1 cellular context compared by ENCODE assay signal in the genomic region with DNA sequence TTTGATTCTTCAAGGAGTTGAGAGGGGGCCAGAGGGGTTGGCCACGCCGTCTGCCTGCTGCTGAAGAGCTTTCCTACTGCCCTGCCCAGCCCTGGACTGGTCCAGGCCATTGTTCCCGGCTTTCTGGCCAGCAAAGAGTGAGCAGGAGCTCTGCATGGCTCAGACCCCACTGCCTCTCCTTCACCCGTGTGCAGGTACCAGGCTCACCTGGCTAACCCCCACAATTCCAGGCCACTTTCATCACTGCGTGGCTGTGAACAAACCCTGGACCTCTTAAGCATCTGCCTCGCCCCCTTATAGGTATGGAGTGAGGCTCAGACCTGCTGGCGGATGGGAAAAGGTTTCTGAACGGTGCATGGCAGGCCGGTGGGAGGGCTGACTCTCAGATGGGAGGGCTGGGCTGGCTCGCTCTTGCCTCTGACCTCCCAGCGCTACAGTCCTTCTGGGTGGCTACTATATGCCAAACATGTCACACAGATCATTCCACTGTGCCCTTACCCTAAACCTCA.
TF ChIP-seq lines count a peak whose summit lies in the region.

No MANE protein-coding gene starts in this region.

TF ChIP-seq in H1, 55 proteins besides CTCF, POLR2A, EP300 and RAD21:
- TF ChIP-seq SP2 (IDR thresholded peaks at IDR 0.05; ENCODE audit: low read length), result no peak
- no peak for TF ChIP-seq CEBPB (IDR thresholded peaks at IDR 0.05; ENCODE audit: low read depth, low read length)
- TF ChIP-seq, protein P1, sequence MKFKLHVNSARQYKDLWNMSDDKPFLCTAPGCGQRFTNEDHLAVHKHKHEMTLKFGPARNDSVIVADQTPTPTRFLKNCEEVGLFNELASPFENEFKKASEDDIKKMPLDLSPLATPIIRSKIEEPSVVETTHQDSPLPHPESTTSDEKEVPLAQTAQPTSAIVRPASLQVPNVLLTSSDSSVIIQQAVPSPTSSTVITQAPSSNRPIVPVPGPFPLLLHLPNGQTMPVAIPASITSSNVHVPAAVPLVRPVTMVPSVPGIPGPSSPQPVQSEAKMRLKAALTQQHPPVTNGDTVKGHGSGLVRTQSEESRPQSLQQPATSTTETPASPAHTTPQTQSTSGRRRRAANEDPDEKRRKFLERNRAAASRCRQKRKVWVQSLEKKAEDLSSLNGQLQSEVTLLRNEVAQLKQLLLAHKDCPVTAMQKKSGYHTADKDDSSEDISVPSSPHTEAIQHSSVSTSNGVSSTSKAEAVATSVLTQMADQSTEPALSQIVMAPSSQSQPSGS (IDR thresholded peaks at IDR 0.05; ENCODE audit: low read length), result no peak
- no peak for TF ChIP-seq MAFK (IDR thresholded peaks at IDR 0.05; ENCODE audit: low read depth, low read length)
- TF ChIP-seq SAP30 (IDR thresholded peaks at IDR 0.05; ENCODE audit: insufficient read depth, insufficient replicate concordance, low read length), result no peak
- TF ChIP-seq KDM1A (IDR thresholded peaks at IDR 0.05; ENCODE audit: borderline replicate concordance, low read length), result no peak
- TF ChIP-seq, protein P2, sequence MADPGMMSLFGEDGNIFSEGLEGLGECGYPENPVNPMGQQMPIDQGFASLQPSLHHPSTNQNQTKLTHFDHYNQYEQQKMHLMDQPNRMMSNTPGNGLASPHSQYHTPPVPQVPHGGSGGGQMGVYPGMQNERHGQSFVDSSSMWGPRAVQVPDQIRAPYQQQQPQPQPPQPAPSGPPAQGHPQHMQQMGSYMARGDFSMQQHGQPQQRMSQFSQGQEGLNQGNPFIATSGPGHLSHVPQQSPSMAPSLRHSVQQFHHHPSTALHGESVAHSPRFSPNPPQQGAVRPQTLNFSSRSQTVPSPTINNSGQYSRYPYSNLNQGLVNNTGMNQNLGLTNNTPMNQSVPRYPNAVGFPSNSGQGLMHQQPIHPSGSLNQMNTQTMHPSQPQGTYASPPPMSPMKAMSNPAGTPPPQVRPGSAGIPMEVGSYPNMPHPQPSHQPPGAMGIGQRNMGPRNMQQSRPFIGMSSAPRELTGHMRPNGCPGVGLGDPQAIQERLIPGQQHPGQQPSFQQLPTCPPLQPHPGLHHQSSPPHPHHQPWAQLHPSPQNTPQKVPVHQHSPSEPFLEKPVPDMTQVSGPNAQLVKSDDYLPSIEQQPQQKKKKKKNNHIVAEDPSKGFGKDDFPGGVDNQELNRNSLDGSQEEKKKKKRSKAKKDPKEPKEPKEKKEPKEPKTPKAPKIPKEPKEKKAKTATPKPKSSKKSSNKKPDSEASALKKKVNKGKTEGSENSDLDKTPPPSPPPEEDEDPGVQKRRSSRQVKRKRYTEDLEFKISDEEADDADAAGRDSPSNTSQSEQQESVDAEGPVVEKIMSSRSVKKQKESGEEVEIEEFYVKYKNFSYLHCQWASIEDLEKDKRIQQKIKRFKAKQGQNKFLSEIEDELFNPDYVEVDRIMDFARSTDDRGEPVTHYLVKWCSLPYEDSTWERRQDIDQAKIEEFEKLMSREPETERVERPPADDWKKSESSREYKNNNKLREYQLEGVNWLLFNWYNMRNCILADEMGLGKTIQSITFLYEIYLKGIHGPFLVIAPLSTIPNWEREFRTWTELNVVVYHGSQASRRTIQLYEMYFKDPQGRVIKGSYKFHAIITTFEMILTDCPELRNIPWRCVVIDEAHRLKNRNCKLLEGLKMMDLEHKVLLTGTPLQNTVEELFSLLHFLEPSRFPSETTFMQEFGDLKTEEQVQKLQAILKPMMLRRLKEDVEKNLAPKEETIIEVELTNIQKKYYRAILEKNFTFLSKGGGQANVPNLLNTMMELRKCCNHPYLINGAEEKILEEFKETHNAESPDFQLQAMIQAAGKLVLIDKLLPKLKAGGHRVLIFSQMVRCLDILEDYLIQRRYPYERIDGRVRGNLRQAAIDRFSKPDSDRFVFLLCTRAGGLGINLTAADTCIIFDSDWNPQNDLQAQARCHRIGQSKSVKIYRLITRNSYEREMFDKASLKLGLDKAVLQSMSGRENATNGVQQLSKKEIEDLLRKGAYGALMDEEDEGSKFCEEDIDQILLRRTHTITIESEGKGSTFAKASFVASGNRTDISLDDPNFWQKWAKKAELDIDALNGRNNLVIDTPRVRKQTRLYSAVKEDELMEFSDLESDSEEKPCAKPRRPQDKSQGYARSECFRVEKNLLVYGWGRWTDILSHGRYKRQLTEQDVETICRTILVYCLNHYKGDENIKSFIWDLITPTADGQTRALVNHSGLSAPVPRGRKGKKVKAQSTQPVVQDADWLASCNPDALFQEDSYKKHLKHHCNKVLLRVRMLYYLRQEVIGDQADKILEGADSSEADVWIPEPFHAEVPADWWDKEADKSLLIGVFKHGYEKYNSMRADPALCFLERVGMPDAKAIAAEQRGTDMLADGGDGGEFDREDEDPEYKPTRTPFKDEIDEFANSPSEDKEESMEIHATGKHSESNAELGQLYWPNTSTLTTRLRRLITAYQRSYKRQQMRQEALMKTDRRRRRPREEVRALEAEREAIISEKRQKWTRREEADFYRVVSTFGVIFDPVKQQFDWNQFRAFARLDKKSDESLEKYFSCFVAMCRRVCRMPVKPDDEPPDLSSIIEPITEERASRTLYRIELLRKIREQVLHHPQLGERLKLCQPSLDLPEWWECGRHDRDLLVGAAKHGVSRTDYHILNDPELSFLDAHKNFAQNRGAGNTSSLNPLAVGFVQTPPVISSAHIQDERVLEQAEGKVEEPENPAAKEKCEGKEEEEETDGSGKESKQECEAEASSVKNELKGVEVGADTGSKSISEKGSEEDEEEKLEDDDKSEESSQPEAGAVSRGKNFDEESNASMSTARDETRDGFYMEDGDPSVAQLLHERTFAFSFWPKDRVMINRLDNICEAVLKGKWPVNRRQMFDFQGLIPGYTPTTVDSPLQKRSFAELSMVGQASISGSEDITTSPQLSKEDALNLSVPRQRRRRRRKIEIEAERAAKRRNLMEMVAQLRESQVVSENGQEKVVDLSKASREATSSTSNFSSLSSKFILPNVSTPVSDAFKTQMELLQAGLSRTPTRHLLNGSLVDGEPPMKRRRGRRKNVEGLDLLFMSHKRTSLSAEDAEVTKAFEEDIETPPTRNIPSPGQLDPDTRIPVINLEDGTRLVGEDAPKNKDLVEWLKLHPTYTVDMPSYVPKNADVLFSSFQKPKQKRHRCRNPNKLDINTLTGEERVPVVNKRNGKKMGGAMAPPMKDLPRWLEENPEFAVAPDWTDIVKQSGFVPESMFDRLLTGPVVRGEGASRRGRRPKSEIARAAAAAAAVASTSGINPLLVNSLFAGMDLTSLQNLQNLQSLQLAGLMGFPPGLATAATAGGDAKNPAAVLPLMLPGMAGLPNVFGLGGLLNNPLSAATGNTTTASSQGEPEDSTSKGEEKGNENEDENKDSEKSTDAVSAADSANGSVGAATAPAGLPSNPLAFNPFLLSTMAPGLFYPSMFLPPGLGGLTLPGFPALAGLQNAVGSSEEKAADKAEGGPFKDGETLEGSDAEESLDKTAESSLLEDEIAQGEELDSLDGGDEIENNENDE (IDR thresholded peaks at IDR 0.05; ENCODE audit: insufficient replicate concordance, low read length), result no peak
